7 cellular contexts compared by ENCODE assay signal in genomic region chr1:167628754-167629515, GRCh38. TPM values are rescaled to one million over a fixed set of nuclear protein-coding genes. Genes with fewer than 3 reads are reported as not detected.
DNase-seq lines count a peak whose midpoint lies in the region; TF ChIP-seq lines count a peak whose summit lies in the region.

No MANE protein-coding gene starts in this region.

- H3K36me3 ChIP-seq in OCI-LY3 (replicated peaks; ENCODE audit: low read depth, low read length) (no peaks in the 10 kb centered on the region), spleen (peaks cover 0 to 11% (median 0%) of the 10 kb centered on the region in 6 donors), SK-N-SH (replicated peaks in 1 of 2; ENCODE audit: control insufficient read depth in 1 of 2, insufficient read depth in 2 of 2, low read length in 1 of 2) (no peaks in the 10 kb centered on the region)

- H3K4me3 ChIP-seq in GM12875 (ENCODE audit: low read depth, low read length) (peak overlapping the region; percentile 88), OCI-LY3 (ENCODE audit: low read length) (peak overlapping the region; percentile 81; the same call in 1 of the 2 replicates), spleen (peak overlapping the region; percentile 52 to 92 (median 75)), SK-N-SH (ENCODE audit: low read depth in 2 of 2, low read length in 1 of 2) (no peak overlapping the region)

- TF ChIP-seq EP300 in SK-N-SH (IDR thresholded peaks at IDR 0.05; ENCODE audit: borderline replicate concordance in 1 of 2, low read depth in 1 of 2, low read length in 1 of 2), result no peak

- peak overlapping the region; percentile 86 for H3K27ac ChIP-seq in OCI-LY3 (ENCODE audit: low read length)
- peak overlapping the region; percentile 86 to 100 (median 96) for H3K27ac ChIP-seq in spleen
- no peak overlapping the region for H3K27ac ChIP-seq in SK-N-SH (ENCODE audit: low read depth in 2 of 2, low read length in 1 of 2)

- TF ChIP-seq CTCF in GM12875 (IDR thresholded peaks at IDR 0.05; ENCODE audit: borderline replicate concordance, insufficient read depth, low read depth, low read length) (no peak), OCI-LY3 (IDR thresholded peaks at IDR 0.05; ENCODE audit: low read depth, low read length) (no peak), endothelial cell (IDR thresholded peaks at IDR 0.05; ENCODE audit: unreplicated experiment) (no peak), spleen (IDR thresholded peaks at IDR 0.05 in 8 of 11, conservative IDR thresholded peaks at IDR 0.05 in 3 of 11) (no peak), SK-N-SH (IDR thresholded peaks at IDR 0.05) (no peak), GM13977 (IDR thresholded peaks at IDR 0.05; ENCODE audit: extremely low read depth, insufficient read depth, missing control alignments) (no peak)

- DNase-seq in endothelial cell (ENCODE audit: low spot score) (no peak), spleen (no peak), SK-N-SH (no peak), GM13977 (ENCODE audit: low spot score) (no peak), UCSD-AML1 (lab: John Stamatoyannopoulos, UW; ENCODE audit: unreplicated experiment) (no peak)

- intact Hi-C loops in spleen (cut with DNase I; ENCODE audit: low total_unique reads), result no loop called here

- H3K9ac ChIP-seq in OCI-LY3 (ENCODE audit: low read length) (peak overlapping the region; percentile 67; the same call in 1 of the 2 replicates), SK-N-SH (no peak overlapping the region)

- no peaks in the 10 kb centered on the region for H3K9me3 Mint-ChIP-seq in endothelial cell (ENCODE audit: unreplicated experiment)

- peaks cover 55% of the 10 kb centered on the region for H3K4me1 Mint-ChIP-seq in endothelial cell (ENCODE audit: unreplicated experiment)

- POLR2A ChIA-PET in SK-N-SH (lab: Yijun Ruan, JAX), result no interaction called here

- CTCF ChIA-PET in SK-N-SH (lab: Yijun Ruan, JAX), result interaction anchor here (0.7 to 1.7 kb wide), 2 partner anchors 59 to 666 kb away, joined by 3 to 4 read pairs; no protein-coding TSS in a partner anchor

- peaks cover 15% of the 10 kb centered on the region for H3K36me3 Mint-ChIP-seq in endothelial cell (ENCODE audit: low read depth, unreplicated experiment)

- WGBS in spleen, 5 donors, result 43 to 63% (median 58%) methylated on average over 12 of the region's 12 CpGs
- 94% methylated on average over 10 of the region's 12 CpGs for whole genome bisulfite sequencing in SK-N-SH (ENCODE audit: low lambda C conversion rate)

- H3K4me1 ChIP-seq in OCI-LY3 (ENCODE audit: low read length), result peaks cover 49% of the 10 kb centered on the region
- peaks cover 44 to 85% (median 63%) of the 10 kb centered on the region in 6 donors for H3K4me1 ChIP-seq in spleen
- peaks cover 0 to 5% of the 10 kb centered on the region in 2 experiments; a peak in 1 of 4 replicates for H3K4me1 ChIP-seq in SK-N-SH (ENCODE audit: control insufficient read depth in 1 of 2, insufficient read depth in 2 of 2, low read depth in 1 of 2, low read length in 1 of 2)

- H4K20me1 ChIP-seq in OCI-LY3 (ENCODE audit: insufficient read depth, low read length) (no peaks in the 10 kb centered on the region), SK-N-SH (ENCODE audit: insufficient read depth) (no peaks in the 10 kb centered on the region)

- H3K4me2 ChIP-seq in OCI-LY3 (ENCODE audit: low read length), result peak overlapping the region; percentile 93
- no peak overlapping the region for H3K4me2 ChIP-seq in SK-N-SH

- H3K27me3 ChIP-seq in OCI-LY3 (ENCODE audit: low read depth, low read length) (no peaks in the 10 kb centered on the region), spleen (replicated peaks in 1 of 7) (no peaks in the 10 kb centered on the region), SK-N-SH (ENCODE audit: insufficient read depth) (peaks cover 10% of the 10 kb centered on the region; the same call in 1 of the 2 replicates)

- peaks cover 12% of the 10 kb centered on the region; the same call in 1 of the 2 replicates for H3K79me2 ChIP-seq in OCI-LY3 (ENCODE audit: low read length)
- H3K79me2 ChIP-seq in SK-N-SH (ENCODE audit: insufficient read depth), result no peaks in the 10 kb centered on the region

- peaks cover 7% of the 10 kb centered on the region for H3K27me3 Mint-ChIP-seq in endothelial cell (ENCODE audit: unreplicated experiment)

- H2AFZ ChIP-seq in OCI-LY3 (ENCODE audit: low read depth, low read length) (peak overlapping the region; percentile 92), SK-N-SH (ENCODE audit: low read depth) (no peak overlapping the region; the same call in 1 of the 2 replicates)

- no peak for TF ChIP-seq RAD21 in SK-N-SH (IDR thresholded peaks at IDR 0.05; ENCODE audit: low read length)

- peak overlapping the region; percentile 93 for H3K4me3 Mint-ChIP-seq in endothelial cell (ENCODE audit: unreplicated experiment)

- in situ Hi-C loops in GM13977 (cut with MboI; ENCODE audit: low pct_unique_long_range_greater_than_20kb, low sequenced_read_pairs, unreplicated experiment), result no loop called here

- H3K27ac Mint-ChIP-seq in endothelial cell (ENCODE audit: unreplicated experiment), result peak overlapping the region; percentile 77

- no peaks in the 10 kb centered on the region for H3K9me2 ChIP-seq in SK-N-SH

- no peak for TF ChIP-seq POLR2A in spleen (IDR thresholded peaks at IDR 0.05)

- no peaks in the 10 kb centered on the region for H3F3A ChIP-seq in SK-N-SH (replicated peaks; ENCODE audit: insufficient read depth)

- H3K9me3 ChIP-seq in OCI-LY3 (ENCODE audit: insufficient read depth, low read length) (no peaks in the 10 kb centered on the region; the same call in 1 of the 2 replicates), spleen (peaks cover 0 to 4% (median 0%) of the 10 kb centered on the region in 8 donors), SK-N-SH (no peaks in the 10 kb centered on the region)

TF ChIP-seq in SK-N-SH, 30 proteins besides CTCF, POLR2A, EP300 and RAD21 (continues in another document):
- TF ChIP-seq, protein P1, sequence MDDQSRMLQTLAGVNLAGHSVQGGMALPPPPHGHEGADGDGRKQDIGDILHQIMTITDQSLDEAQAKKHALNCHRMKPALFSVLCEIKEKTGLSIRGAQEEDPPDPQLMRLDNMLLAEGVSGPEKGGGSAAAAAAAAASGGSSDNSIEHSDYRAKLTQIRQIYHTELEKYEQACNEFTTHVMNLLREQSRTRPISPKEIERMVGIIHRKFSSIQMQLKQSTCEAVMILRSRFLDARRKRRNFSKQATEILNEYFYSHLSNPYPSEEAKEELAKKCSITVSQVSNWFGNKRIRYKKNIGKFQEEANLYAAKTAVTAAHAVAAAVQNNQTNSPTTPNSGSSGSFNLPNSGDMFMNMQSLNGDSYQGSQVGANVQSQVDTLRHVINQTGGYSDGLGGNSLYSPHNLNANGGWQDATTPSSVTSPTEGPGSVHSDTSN (IDR thresholded peaks at IDR 0.05), result no peak
- TF ChIP-seq MEF2A (IDR thresholded peaks at IDR 0.05; ENCODE audit: borderline replicate concordance, low read depth) (no peak), SMC3 (IDR thresholded peaks at IDR 0.05; ENCODE audit: low read depth, low read length) (no peak), ELF1 (IDR thresholded peaks at IDR 0.05) (no peak), MAX (IDR thresholded peaks at IDR 0.05; ENCODE audit: low read depth) (no peak), FOXM1 (IDR thresholded peaks at IDR 0.05; ENCODE audit: low read depth) (no peak), TAF1 (IDR thresholded peaks at IDR 0.05; ENCODE audit: borderline replicate concordance, low read depth, low read length) (no peak), JUND (IDR thresholded peaks at IDR 0.05) (no peak), FOXJ3 (CRISPR knock-in tag; IDR thresholded peaks at IDR 0.05) (no peak), POLR2AphosphoS5 (IDR thresholded peaks at IDR 0.05; ENCODE audit: low read depth, low read length) (no peak)
- TF ChIP-seq, protein P2, sequence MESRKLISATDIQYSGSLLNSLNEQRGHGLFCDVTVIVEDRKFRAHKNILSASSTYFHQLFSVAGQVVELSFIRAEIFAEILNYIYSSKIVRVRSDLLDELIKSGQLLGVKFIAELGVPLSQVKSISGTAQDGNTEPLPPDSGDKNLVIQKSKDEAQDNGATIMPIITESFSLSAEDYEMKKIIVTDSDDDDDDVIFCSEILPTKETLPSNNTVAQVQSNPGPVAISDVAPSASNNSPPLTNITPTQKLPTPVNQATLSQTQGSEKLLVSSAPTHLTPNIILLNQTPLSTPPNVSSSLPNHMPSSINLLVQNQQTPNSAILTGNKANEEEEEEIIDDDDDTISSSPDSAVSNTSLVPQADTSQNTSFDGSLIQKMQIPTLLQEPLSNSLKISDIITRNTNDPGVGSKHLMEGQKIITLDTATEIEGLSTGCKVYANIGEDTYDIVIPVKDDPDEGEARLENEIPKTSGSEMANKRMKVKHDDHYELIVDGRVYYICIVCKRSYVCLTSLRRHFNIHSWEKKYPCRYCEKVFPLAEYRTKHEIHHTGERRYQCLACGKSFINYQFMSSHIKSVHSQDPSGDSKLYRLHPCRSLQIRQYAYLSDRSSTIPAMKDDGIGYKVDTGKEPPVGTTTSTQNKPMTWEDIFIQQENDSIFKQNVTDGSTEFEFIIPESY (IDR thresholded peaks at IDR 0.05; ENCODE audit: borderline replicate concordance, low read depth), result no peak
- TF ChIP-seq, protein P3, sequence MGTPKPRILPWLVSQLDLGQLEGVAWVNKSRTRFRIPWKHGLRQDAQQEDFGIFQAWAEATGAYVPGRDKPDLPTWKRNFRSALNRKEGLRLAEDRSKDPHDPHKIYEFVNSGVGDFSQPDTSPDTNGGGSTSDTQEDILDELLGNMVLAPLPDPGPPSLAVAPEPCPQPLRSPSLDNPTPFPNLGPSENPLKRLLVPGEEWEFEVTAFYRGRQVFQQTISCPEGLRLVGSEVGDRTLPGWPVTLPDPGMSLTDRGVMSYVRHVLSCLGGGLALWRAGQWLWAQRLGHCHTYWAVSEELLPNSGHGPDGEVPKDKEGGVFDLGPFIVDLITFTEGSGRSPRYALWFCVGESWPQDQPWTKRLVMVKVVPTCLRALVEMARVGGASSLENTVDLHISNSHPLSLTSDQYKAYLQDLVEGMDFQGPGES (IDR thresholded peaks at IDR 0.05; ENCODE audit: low read depth, low read length), result no peak

RNA-seq across cellular contexts. Expression of gene RCSD1, which starts 1.1 kb away (rescaled TPM):
- total RNA-seq in endothelial cell (ENCODE audit: unreplicated experiment) (39.5 TPM), spleen (100 to 1,000 TPM in 5 of 7 donors, 10 to 100 TPM in 2; 91.9 to 144 (median 124) TPM)
- polyA plus RNA-seq in spleen (100 to 1,000 TPM in 1 of 3 donors, 10 to 100 TPM in 2; 58.9 to 103 (median 87.2) TPM), SK-N-SH (2012; rRNA removed) (0.02 and 0.03 TPM in 2 replicates)
- 0.03 and 0.04 TPM in 2 replicates for polyA plus RNA-seq in SK-N-SH (2012; cell fraction: cytosol; rRNA removed)
- not detected in 2 replicates for polyA plus RNA-seq in SK-N-SH (2012; cell fraction: nucleus; rRNA removed)

Comparison
In these comparisons a context has a peak if more than half of its experiments do, and no peak if none do; other contexts are left out.
1. H3K4me3 ChIP-seq: peak in GM12875 (single experiment), OCI-LY3 (single experiment) and spleen (8 of 8); none in SK-N-SH (0 of 2).
2. H3K27ac ChIP-seq: peak in OCI-LY3 (single experiment) and spleen (8 of 8); none in SK-N-SH (0 of 2).